ENCODE assay signal across 14 cellular contexts in the genomic region with DNA sequence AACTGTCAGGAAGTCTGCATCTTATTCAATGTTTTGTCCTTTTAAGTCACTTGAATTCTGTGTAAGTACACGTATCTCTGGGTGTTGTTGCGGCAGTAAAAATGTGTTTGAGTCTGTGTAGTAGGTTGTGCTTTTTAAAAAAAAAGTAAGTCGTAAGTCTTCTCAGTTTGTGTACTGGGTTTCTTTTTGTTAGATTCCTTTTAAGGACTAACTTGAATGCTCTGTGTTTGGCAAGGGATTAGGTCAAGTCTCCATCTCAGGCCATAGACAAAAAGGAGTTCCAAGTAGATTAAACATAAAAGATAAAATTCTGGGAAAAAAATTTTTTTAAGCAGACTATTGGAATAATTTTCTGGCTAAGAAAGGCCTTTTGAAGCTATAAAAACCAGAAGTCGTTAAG.
DNase-seq lines count a peak whose midpoint lies in the region; ATAC-seq and TF ChIP-seq lines count a peak whose summit lies in the region.
"Had no signal": no experiment of that assay in that cellular context is flagged by ENCODE, and none has a peak within 500 bp of the region (broad histone marks: within the 10 kb centered on the region; RNA-seq: fewer than 3 reads in every experiment).

No MANE protein-coding gene starts in this region.

- H3K9me2 ChIP-seq in Loucy (replicated peaks; ENCODE audit: low read depth, low read length) (no peaks in the 10 kb centered on the region), hepatocyte (replicated peaks; ENCODE audit: insufficient read depth) (no peaks in the 10 kb centered on the region)

- H3K4me3 Mint-ChIP-seq in activated CD8-positive, alpha-beta T cell treated with anti-CD3 and anti-CD28 coated beads, Interleukin-2, amount 10 ng/mL, durations not matched to agents 7 days and 5 days = no peak overlapping the region
- H3K4me3 Mint-ChIP-seq: natural killer cell; stimulated activated memory B cell treated with anti-CD40 and anti-IgM and Interleukin-4, amounts not matched to agents 10 μg/mL and 1 μg/mL and 100 μg/mL, for 72 hours had no signal

- H3K9me3 Mint-ChIP-seq in activated CD8-positive, alpha-beta T cell treated with anti-CD3 and anti-CD28 coated beads, Interleukin-2, amount 10 ng/mL, durations not matched to agents 7 days and 5 days (ENCODE audit: insufficient read depth) = no peaks in the 10 kb centered on the region
- H3K9me3 Mint-ChIP-seq: natural killer cell; stimulated activated memory B cell treated with anti-CD40 and anti-IgM and Interleukin-4, amounts not matched to agents 10 μg/mL and 1 μg/mL and 100 μg/mL, for 72 hours had no signal

- in situ Hi-C loops in gastrocnemius medialis (cut with MboI; ENCODE audit: low sequenced_read_pairs in 4 of 4) = no loop called here

- 0 out of 2 replicates have a peak, but pooled peaks cover 2% of the 10 kb centered on the region for H3F3A ChIP-seq in Loucy (ENCODE audit: low read depth)

- H3K79me2 ChIP-seq in Loucy (ENCODE audit: insufficient read depth, low read length) (no peaks in the 10 kb centered on the region), hepatocyte (no peaks in the 10 kb centered on the region)

- H3K4me1 ChIP-seq in Loucy (ENCODE audit: insufficient read depth, low read length, poor library complexity, severe bottlenecking) (peaks cover 15% of the 10 kb centered on the region), breast epithelium (no peaks in the 10 kb centered on the region), hepatocyte (ENCODE audit: insufficient read depth) (no peaks in the 10 kb centered on the region), gastrocnemius medialis (peaks cover 17 to 29% of the 10 kb centered on the region in 2 donors)

- peak overlapping the region; percentile 64 for H3K4me2 ChIP-seq in Loucy (ENCODE audit: low read depth, low read length, poor library complexity, severe bottlenecking)
- no peak overlapping the region for H3K4me2 ChIP-seq in hepatocyte

- no peaks in the 10 kb centered on the region for H3K27me3 Mint-ChIP-seq in activated CD8-positive, alpha-beta T cell treated with anti-CD3 and anti-CD28 coated beads, Interleukin-2, amount 10 ng/mL, durations not matched to agents 7 days and 5 days (ENCODE audit: low read depth)
- H3K27me3 Mint-ChIP-seq: stimulated activated memory B cell treated with anti-CD40 and anti-IgM and Interleukin-4, amounts not matched to agents 10 μg/mL and 1 μg/mL and 100 μg/mL, for 72 hours had no signal

- no peaks in the 10 kb centered on the region for H3K4me1 Mint-ChIP-seq in activated CD8-positive, alpha-beta T cell treated with anti-CD3 and anti-CD28 coated beads, Interleukin-2, amount 10 ng/mL, durations not matched to agents 7 days and 5 days (ENCODE audit: low read depth)
- H3K4me1 Mint-ChIP-seq: natural killer cell; stimulated activated memory B cell treated with anti-CD40 and anti-IgM and Interleukin-4, amounts not matched to agents 10 μg/mL and 1 μg/mL and 100 μg/mL, for 72 hours had no signal

- H3K9ac ChIP-seq in Loucy (ENCODE audit: low read depth, low read length, poor library complexity, severe bottlenecking) = peak overlapping the region; percentile 29

- H4K20me1 ChIP-seq in Loucy (ENCODE audit: insufficient read depth, low read length, poor library complexity, severe bottlenecking) (no peaks in the 10 kb centered on the region), hepatocyte (ENCODE audit: insufficient read depth, poor library complexity, severe bottlenecking) (no peaks in the 10 kb centered on the region)

- H2AFZ ChIP-seq in Loucy (ENCODE audit: low read length) (no peak overlapping the region), hepatocyte (no peak overlapping the region)

- H3K27ac ChIP-seq in breast epithelium = peak overlapping the region; percentile 43 to 70
- peak overlapping the region; percentile 6 for H3K27ac ChIP-seq in hepatocyte
- peak overlapping the region in 3 of 4 donors; percentile 47 to 73 (median 53) for H3K27ac ChIP-seq in gastrocnemius medialis

- POLR2A ChIA-PET in activated CD8-positive, alpha-beta T cell treated with anti-CD3 and anti-CD28 coated beads, Interleukin-2, amount 10 ng/mL, durations not matched to agents 7 days and 5 days (lab: Charles Lee) = no interaction called here

- H3K36me3 Mint-ChIP-seq in activated CD8-positive, alpha-beta T cell treated with anti-CD3 and anti-CD28 coated beads, Interleukin-2, amount 10 ng/mL, durations not matched to agents 7 days and 5 days (ENCODE audit: low read depth) = no peaks in the 10 kb centered on the region
- H3K36me3 Mint-ChIP-seq: natural killer cell; stimulated activated memory B cell treated with anti-CD40 and anti-IgM and Interleukin-4, amounts not matched to agents 10 μg/mL and 1 μg/mL and 100 μg/mL, for 72 hours had no signal

- H3K9me3 ChIP-seq in Loucy (ENCODE audit: insufficient read depth, low read depth, low read length) (no peaks in the 10 kb centered on the region), breast epithelium (no peaks in the 10 kb centered on the region), hepatocyte (ENCODE audit: low read depth) (no peaks in the 10 kb centered on the region), gastrocnemius medialis (no peaks in the 10 kb centered on the region)

- H3K27me3 ChIP-seq in Loucy (ENCODE audit: insufficient read depth, low read length, poor library complexity, severe bottlenecking) (no peaks in the 10 kb centered on the region), breast epithelium (no peaks in the 10 kb centered on the region), hepatocyte (no peaks in the 10 kb centered on the region), gastrocnemius medialis (no peaks in the 10 kb centered on the region)
- H3K27me3 ChIP-seq: dorsolateral prefrontal cortex had no signal

- TF ChIP-seq CTCF in Loucy (conservative IDR thresholded peaks at IDR 0.05; ENCODE audit: low read length) = no peak
- no peak for TF ChIP-seq CTCF in breast epithelium (IDR thresholded peaks at IDR 0.05)
- no peak for TF ChIP-seq CTCF in hepatocyte (IDR thresholded peaks at IDR 0.05; ENCODE audit: poor library complexity)
- no peak for TF ChIP-seq CTCF in gastrocnemius medialis (IDR thresholded peaks at IDR 0.05 in 4 of 5, conservative IDR thresholded peaks at IDR 0.05 in 1 of 5)

- 64% methylated on average over 4 of the region's 4 CpGs for WGBS in hepatocyte (ENCODE audit: low lambda C conversion rate, missing lambda C conversion rate)

- H3K27ac Mint-ChIP-seq in activated CD8-positive, alpha-beta T cell treated with anti-CD3 and anti-CD28 coated beads, Interleukin-2, amount 10 ng/mL, durations not matched to agents 7 days and 5 days = no peak overlapping the region
- H3K27ac Mint-ChIP-seq: natural killer cell; stimulated activated memory B cell treated with anti-CD40 and anti-IgM and Interleukin-4, amounts not matched to agents 10 μg/mL and 1 μg/mL and 100 μg/mL, for 72 hours had no signal

- no peak for TF ChIP-seq POLR2A in breast epithelium (IDR thresholded peaks at IDR 0.05)
- no peak for TF ChIP-seq POLR2A in gastrocnemius medialis (IDR thresholded peaks at IDR 0.05)

- H3K4me3 ChIP-seq in Loucy (ENCODE audit: low read length, poor library complexity, severe bottlenecking) = no peak overlapping the region
- H3K4me3 ChIP-seq in breast epithelium = no peak overlapping the region
- no peak overlapping the region for H3K4me3 ChIP-seq in hepatocyte
- no peak overlapping the region for H3K4me3 ChIP-seq in gastrocnemius medialis
- H3K4me3 ChIP-seq: dorsolateral prefrontal cortex had no signal

- ATAC-seq in gastrocnemius medialis (no peak), HG02938 (IDR thresholded peaks at IDR 0.05; ENCODE audit: unreplicated experiment) (no peak)
- no peak for ATAC-seq in activated CD8-positive, alpha-beta T cell treated with anti-CD3 and anti-CD28 coated beads, Interleukin-2, amount 10 ng/mL, durations not matched to agents 7 days and 5 days
- ATAC-seq: natural killer cell; stimulated activated memory B cell treated with anti-CD40 and anti-IgM and Interleukin-4, amounts not matched to agents 10 μg/mL and 1 μg/mL and 100 μg/mL, for 72 hours had no signal

- intact Hi-C loops in breast epithelium (cut with DNase I; ENCODE audit: low total_unique reads) = no loop called here
- intact Hi-C loops in gastrocnemius medialis (cut with DNase I; ENCODE audit: low total_unique reads) = no loop called here

- CTCF ChIA-PET in activated CD8-positive, alpha-beta T cell treated with anti-CD3 and anti-CD28 coated beads, Interleukin-2, amount 10 ng/mL, durations not matched to agents 7 days and 5 days (lab: Charles Lee) = no interaction called here

- H3K36me3 ChIP-seq in Loucy (ENCODE audit: insufficient read depth, low read length) (no peaks in the 10 kb centered on the region; the same call in 1 of the 2 replicates), breast epithelium (no peaks in the 10 kb centered on the region), hepatocyte (replicated peaks; ENCODE audit: insufficient read depth, low read depth) (no peaks in the 10 kb centered on the region), gastrocnemius medialis (no peaks in the 10 kb centered on the region)

- DNase-seq in breast epithelium (ENCODE audit: low spot score in 2 of 2) (no peak), hepatocyte (ENCODE audit: low spot score) (no peak), gastrocnemius medialis (no peak)
- no peak for DNase-seq in activated naive CD4-positive, alpha-beta T cell treated with anti-CD3 and anti-CD28 coated beads, Interleukin-2, amount 50 U/mL, for 16 hours
- DNase-seq in activated CD8-positive, alpha-beta T cell treated with anti-CD3 and anti-CD28 coated beads, Interleukin-2, amount 10 ng/mL, durations not matched to agents 7 days and 5 days = no peak
- DNase-seq in NK-92 treated with Interleukin-12 subunit alpha and Interleukin-12 subunit beta, amount 100 ng/mL, for 24 hours (lab: John Stamatoyannopoulos, UW) = no peak
- DNase-seq: activated CD4-positive, CD25-positive, alpha-beta regulatory T cell; activated gamma-delta T cell; dorsolateral prefrontal cortex; natural killer cell; NCI-H524 treated with DMSO at 0.1 percent for 48 hours had no signal

Comparison
In these comparisons a context has a peak if more than half of its experiments do, and no peak if none do; other contexts are left out.
1. H3K27ac ChIP-seq: peak in every context shown above with its lines; median percentile 56 in breast epithelium; 53 in gastrocnemius medialis; 6 in hepatocyte.